9 cellular contexts compared by ENCODE assay signal in genomic region chr7:15015545-15016314, GRCh38.
DNase-seq lines count a peak whose midpoint lies in the region; ATAC-seq, FAIRE-seq and TF ChIP-seq lines count a peak whose summit lies in the region.
"Had no signal": no experiment of that assay in that cellular context is flagged by ENCODE, and none has a peak within 500 bp of the region (broad histone marks: within the 10 kb centered on the region; RNA-seq: fewer than 3 reads in every experiment).

No MANE protein-coding gene starts in this region.

- ATAC-seq in activated T-cell treated with anti-CD3 and anti-CD28 coated beads, Interleukin-2, amount 50 U/mL, for 72 hours (replicated peaks in 1 of 2): peak in 1 of 2 donors; percentile 52
- no peak for ATAC-seq in activated T-cell treated with anti-CD3 and anti-CD28 coated beads, Interleukin-2, amount 50 U/mL, for 4 hours
- peak; percentile 98 for ATAC-seq in HepG2
- ATAC-seq in upper lobe of right lung: peak; percentile 92
- ATAC-seq: naive thymus-derived CD8-positive, alpha-beta T cell had no signal

- H3K4me1 Mint-ChIP-seq in activated T-cell treated with anti-CD3 and anti-CD28 coated beads, Interleukin-2, amount 50 U/mL, for 72 hours (ENCODE audit: low read depth): no peaks in the 10 kb centered on the region
- no peaks in the 10 kb centered on the region for H3K4me1 Mint-ChIP-seq in activated T-cell treated with anti-CD3 and anti-CD28 coated beads, Interleukin-2, amount 50 U/mL, for 4 hours (ENCODE audit: low read depth)
- H3K4me1 Mint-ChIP-seq: naive thymus-derived CD8-positive, alpha-beta T cell had no signal

- WGBS in HepG2 (ENCODE audit: low lambda C conversion rate): 11% methylated on average over 8 of the region's 8 CpGs

- no peak overlapping the region for H3K27ac Mint-ChIP-seq in activated T-cell treated with anti-CD3 and anti-CD28 coated beads, Interleukin-2, amount 50 U/mL, for 72 hours
- H3K27ac Mint-ChIP-seq: naive thymus-derived CD8-positive, alpha-beta T cell had no signal

- peak overlapping the region; percentile 69 for H3K4me3 ChIP-seq in OCI-LY3 (ENCODE audit: low read length)
- no peak overlapping the region for H3K4me3 ChIP-seq in HepG2 (replicated peaks in 1 of 3; ENCODE audit: insufficient read depth in 1 of 3, low read depth in 2 of 3, low read length in 3 of 3)
- H3K4me3 ChIP-seq in upper lobe of right lung: no peak overlapping the region

- H3K9ac ChIP-seq in OCI-LY3 (ENCODE audit: low read length) (peak overlapping the region; percentile 3; the same call in 1 of the 2 replicates), HepG2 (ENCODE audit: insufficient read depth, low read depth, low read length) (no peak overlapping the region)

- peak overlapping the region; percentile 95 for H2AFZ ChIP-seq in OCI-LY3 (ENCODE audit: low read depth, low read length)
- peak overlapping the region; percentile 30 for H2AFZ ChIP-seq in HepG2 (ENCODE audit: low read length)

- peaks cover 6% of the 10 kb centered on the region; the same call in 1 of the 2 replicates for H3K4me1 ChIP-seq in OCI-LY3 (ENCODE audit: low read length)
- no peaks in the 10 kb centered on the region for H3K4me1 ChIP-seq in HepG2 (ENCODE audit: insufficient read depth, low read length)
- no peaks in the 10 kb centered on the region for H3K4me1 ChIP-seq in upper lobe of right lung

- no peaks in the 10 kb centered on the region for H3K36me3 Mint-ChIP-seq in activated T-cell treated with anti-CD3 and anti-CD28 coated beads, Interleukin-2, amount 50 U/mL, for 72 hours (ENCODE audit: insufficient read depth in 2 of 2)
- no peaks in the 10 kb centered on the region for H3K36me3 Mint-ChIP-seq in activated T-cell treated with anti-CD3 and anti-CD28 coated beads, Interleukin-2, amount 50 U/mL, for 4 hours (ENCODE audit: insufficient read depth)
- H3K36me3 Mint-ChIP-seq: naive thymus-derived CD8-positive, alpha-beta T cell had no signal

- in situ Hi-C loops in HepG2 (cut with HindIII; ENCODE audit: extremely low pct_ligation_motif_present, low pct_unique_long_range_greater_than_20kb): loop anchor here (10.0 to 25.0 kb wide), 3 partner anchors 301 to 1728 kb away; no protein-coding TSS in a partner anchor

- TF ChIP-seq CTCF in OCI-LY3 (IDR thresholded peaks at IDR 0.05; ENCODE audit: low read depth, low read length) (peak; percentile 58), HepG2 (CRISPR knock-in tag; IDR thresholded peaks at IDR 0.05) (peak; percentile 63), upper lobe of right lung (IDR thresholded peaks at IDR 0.05) (peak; percentile 61)

- H3K9me3 ChIP-seq in OCI-LY3 (ENCODE audit: insufficient read depth, low read length) (no peaks in the 10 kb centered on the region), HepG2 (ENCODE audit: low read length) (no peaks in the 10 kb centered on the region), upper lobe of right lung (no peaks in the 10 kb centered on the region)

- H4K20me1 ChIP-seq in OCI-LY3 (ENCODE audit: insufficient read depth, low read length) (no peaks in the 10 kb centered on the region), HepG2 (ENCODE audit: insufficient read depth, low read length) (no peaks in the 10 kb centered on the region; the same call in 1 of the 2 replicates)

- no peak overlapping the region for H3K4me3 Mint-ChIP-seq in activated T-cell treated with anti-CD3 and anti-CD28 coated beads, Interleukin-2, amount 50 U/mL, for 72 hours
- no peak overlapping the region for H3K4me3 Mint-ChIP-seq in activated T-cell treated with anti-CD3 and anti-CD28 coated beads, Interleukin-2, amount 50 U/mL, for 4 hours
- H3K4me3 Mint-ChIP-seq: naive thymus-derived CD8-positive, alpha-beta T cell had no signal

- no peaks in the 10 kb centered on the region for H3K27me3 Mint-ChIP-seq in activated T-cell treated with anti-CD3 and anti-CD28 coated beads, Interleukin-2, amount 50 U/mL, for 72 hours (ENCODE audit: low read depth)
- no peaks in the 10 kb centered on the region for H3K27me3 Mint-ChIP-seq in activated T-cell treated with anti-CD3 and anti-CD28 coated beads, Interleukin-2, amount 50 U/mL, for 4 hours (ENCODE audit: low read depth)

- no peak for TF ChIP-seq RAD21 in HepG2 (CRISPR knock-in tag; IDR thresholded peaks at IDR 0.05)

- POLR2A ChIA-PET in HEK293T (lab: Yijun Ruan, JAX): no interaction called here
- POLR2A ChIA-PET in HepG2 (lab: Yijun Ruan, JAX): no interaction called here

- H3K27me3 ChIP-seq in OCI-LY3 (ENCODE audit: low read depth, low read length) (no peaks in the 10 kb centered on the region), HepG2 (ENCODE audit: control insufficient read depth in 1 of 2, insufficient read depth in 2 of 2, low read length in 2 of 2) (no peaks in the 10 kb centered on the region), upper lobe of right lung (no peaks in the 10 kb centered on the region)

- TF ChIP-seq POLR2A in HepG2 (IDR thresholded peaks at IDR 0.05; ENCODE audit: insufficient read depth in 1 of 2, low read depth in 2 of 2, low read length in 2 of 2): no peak

- intact Hi-C loops in HepG2 (cut with micrococcal nuclease; ENCODE audit: unreplicated experiment) (loop anchor here (1.0 to 5.0 kb wide), 3 partner anchors 298 to 1733 kb away; no protein-coding TSS in a partner anchor), upper lobe of right lung (cut with DNase I) (no loop called here)

- H3K27ac ChIP-seq in OCI-LY3 (ENCODE audit: low read length) (no peak overlapping the region), HepG2 (ENCODE audit: extremely low read length, insufficient read depth, low read length) (no peak overlapping the region), upper lobe of right lung (no peak overlapping the region)

- H3K4me2 ChIP-seq in OCI-LY3 (ENCODE audit: low read length) (peak overlapping the region; percentile 65), HepG2 (ENCODE audit: low read depth, low read length) (peak overlapping the region; percentile 49)

- peak; percentile 60 for FAIRE-seq in HepG2 (lab: Jason Lieb, UNC)

- TF ChIP-seq EP300 in HepG2 (IDR thresholded peaks at IDR 0.05; ENCODE audit: low read depth in 2 of 2, low read length in 2 of 2): no peak
- no peak for TF ChIP-seq EP300 in HepG2 (CRISPR knock-in tag; IDR thresholded peaks at IDR 0.05; ENCODE audit: borderline replicate concordance)

- CTCF ChIA-PET in HEK293T (lab: Yijun Ruan, JAX) (interaction anchor here (0.6 to 2.7 kb wide), 12 partner anchors 9 to 1276 kb away, joined by 3 to 23 read pairs (median 3); no protein-coding TSS in a partner anchor), HepG2 (lab: Yijun Ruan, JAX; ENCODE audit: low intra/inter-chr PET ratio, low total read pairs) (interaction anchor here (1.7 kb wide), 1 partner anchor 298 kb away, joined by 12 read pairs; no protein-coding TSS in a partner anchor)

- no TSS peak for BruUV-seq in HepG2 (replicated peaks; lab: Mats Ljungman, UMichigan)

- no peaks in the 10 kb centered on the region for H3K36me3 ChIP-seq in OCI-LY3 (replicated peaks; ENCODE audit: low read depth, low read length)
- no peaks in the 10 kb centered on the region for H3K36me3 ChIP-seq in HepG2 (replicated peaks in 1 of 2; ENCODE audit: control insufficient read depth in 1 of 2, insufficient read depth in 2 of 2, low read length in 2 of 2)
- H3K36me3 ChIP-seq in upper lobe of right lung: no peaks in the 10 kb centered on the region

- peak; percentile 1 to 12 for DNase-seq in activated T-cell treated with anti-CD3 and anti-CD28 coated beads, Interleukin-2, amount 50 U/mL, for 72 hours
- no peak for DNase-seq in activated T-cell treated with anti-CD3 and anti-CD28 coated beads, Interleukin-2, amount 50 U/mL, for 4 hours
- peak; percentile 65 for DNase-seq in HEK293T (ENCODE audit: extremely low spot score)
- DNase-seq in LHCN-M2 (ENCODE audit: low read depth): peak; percentile 58
- peak; percentile 47 for DNase-seq in dedifferentiated amniotic fluid mesenchymal stem cell (ENCODE audit: extremely low spot score)
- peak; percentile 75 for DNase-seq in HepG2 (ENCODE audit: low spot score)
- no peak for DNase-seq in upper lobe of right lung

- no peaks in the 10 kb centered on the region for H3K9me3 Mint-ChIP-seq in activated T-cell treated with anti-CD3 and anti-CD28 coated beads, Interleukin-2, amount 50 U/mL, for 72 hours
- H3K9me3 Mint-ChIP-seq in activated T-cell treated with anti-CD3 and anti-CD28 coated beads, Interleukin-2, amount 50 U/mL, for 4 hours: no peaks in the 10 kb centered on the region
- H3K9me3 Mint-ChIP-seq: naive thymus-derived CD8-positive, alpha-beta T cell had no signal

- no peaks in the 10 kb centered on the region for H3K79me2 ChIP-seq in OCI-LY3 (ENCODE audit: low read length)
- H3K79me2 ChIP-seq in HepG2 (ENCODE audit: insufficient read depth, low read length): no peaks in the 10 kb centered on the region

TF ChIP-seq in HEK293T, 16 proteins besides CTCF, POLR2A, EP300 and RAD21:
- TF ChIP-seq ARNT (IDR thresholded peaks at IDR 0.05) (no peak), NFRKB (IDR thresholded peaks at IDR 0.05) (no peak), FOXM1 (IDR thresholded peaks at IDR 0.05; ENCODE audit: borderline replicate concordance) (no peak), L3MBTL2 (conservative IDR thresholded peaks at IDR 0.05) (no peak), ELF4 (IDR thresholded peaks at IDR 0.05) (no peak)
TF ChIP-seq in HEK293T: peak in this region for 0.

TF ChIP-seq in HepG2, 621 proteins besides CTCF, POLR2A, EP300 and RAD21 (continues in another document):
- TF ChIP-seq SMC3 (IDR thresholded peaks at IDR 0.05; ENCODE audit: low read length) (peak; percentile 68), ARID3A (IDR thresholded peaks at IDR 0.05; ENCODE audit: low read depth, low read length) (peak; percentile 60; the same call in 1 of the 2 replicates), IRX3 (CRISPR knock-in tag; IDR thresholded peaks at IDR 0.05; ENCODE audit: borderline replicate concordance, low read depth) (no peak)

Comparison
In these comparisons a context has a peak if more than half of its experiments do, and no peak if none do; other contexts are left out.
1. DNase-seq: peak in activated T-cell treated with anti-CD3 and anti-CD28 coated beads, Interleukin-2, amount 50 U/mL, for 72 hours (2 of 2), HEK293T (single experiment), LHCN-M2 (single experiment), dedifferentiated amniotic fluid mesenchymal stem cell (single experiment) and HepG2 (single experiment); none in activated T-cell treated with anti-CD3 and anti-CD28 coated beads, Interleukin-2, amount 50 U/mL, for 4 hours (single experiment) and upper lobe of right lung (single experiment).
2. ATAC-seq: peak in HepG2 (single experiment) and upper lobe of right lung (single experiment); none in activated T-cell treated with anti-CD3 and anti-CD28 coated beads, Interleukin-2, amount 50 U/mL, for 4 hours (0 of 2).
3. Peak in every context shown above with its lines, with median percentiles within 50 percentile points of each other: CTCF ChIP-seq.